In genomic region chr10:45502458-45502857, GRCh38 we compare ENCODE assay signal across 14 cellular contexts.
DNase-seq lines count a peak whose midpoint lies in the region; ATAC-seq, FAIRE-seq and TF ChIP-seq lines count a peak whose summit lies in the region.
"Had no signal": no experiment of that assay in that cellular context is flagged by ENCODE, and none has a peak within 500 bp of the region (broad histone marks: within the 10 kb centered on the region; RNA-seq: fewer than 3 reads in every experiment).

No MANE protein-coding gene starts in this region.

- H4K20me1 ChIP-seq in smooth muscle cell (ENCODE audit: low read depth): peaks cover 9% of the 10 kb centered on the region

- H3K4me1 ChIP-seq in foreskin keratinocyte (peaks cover 11% of the 10 kb centered on the region), smooth muscle cell (ENCODE audit: low read depth) (no peaks in the 10 kb centered on the region)
- H3K4me1 ChIP-seq: Caco-2 had no signal

- H3K4me3 ChIP-seq in bronchial epithelial cell (ENCODE audit: low read depth, low read length) (no peak overlapping the region), smooth muscle cell (no peak overlapping the region)
- H3K4me3 ChIP-seq: GM12878, GM23248 had no signal

- H3K36me3 ChIP-seq in bronchial epithelial cell (ENCODE audit: control insufficient read depth, insufficient read depth, low read length) (no peaks in the 10 kb centered on the region), smooth muscle cell (ENCODE audit: low read depth) (no peaks in the 10 kb centered on the region)

- H2AFZ ChIP-seq in smooth muscle cell (ENCODE audit: low read depth): no peak overlapping the region
- H2AFZ ChIP-seq: GM23248 had no signal

- H3K79me2 ChIP-seq in smooth muscle cell (ENCODE audit: low read depth): no peaks in the 10 kb centered on the region

- H3K9ac ChIP-seq in smooth muscle cell (ENCODE audit: low read depth): no peak overlapping the region
- H3K9ac ChIP-seq: GM23248 had no signal

- no peaks in the 10 kb centered on the region for H3K27me3 ChIP-seq in bronchial epithelial cell (ENCODE audit: control insufficient read depth, insufficient read depth, low read length)
- no peaks in the 10 kb centered on the region for H3K27me3 ChIP-seq in foreskin keratinocyte
- no peaks in the 10 kb centered on the region for H3K27me3 ChIP-seq in smooth muscle cell (ENCODE audit: low read depth)

- no peak for FAIRE-seq in bronchial epithelial cell (lab: Jason Lieb, UNC)
- FAIRE-seq: GM12878, GM18507, HTR-8/SVneo had no signal

- no peak overlapping the region for H3K4me2 ChIP-seq in smooth muscle cell

- H3F3A ChIP-seq in smooth muscle cell (ENCODE audit: low read depth): no peaks in the 10 kb centered on the region

- H3K27ac ChIP-seq in foreskin keratinocyte: no peak overlapping the region
- H3K27ac ChIP-seq in smooth muscle cell (ENCODE audit: low read depth): no peak overlapping the region
- H3K27ac ChIP-seq: GM23248 had no signal

- no peak for TF ChIP-seq CTCF in bronchial epithelial cell (IDR thresholded peaks at IDR 0.05; ENCODE audit: insufficient read depth, low read length, severe bottlenecking)
- no peak for TF ChIP-seq CTCF in foreskin keratinocyte (conservative IDR thresholded peaks at IDR 0.05)
- no peak for TF ChIP-seq CTCF in smooth muscle cell (IDR thresholded peaks at IDR 0.05; ENCODE audit: borderline replicate concordance, insufficient read depth, poor library complexity, severe bottlenecking)

- no peaks in the 10 kb centered on the region for H3K9me3 ChIP-seq in smooth muscle cell (replicated peaks; ENCODE audit: low read depth)
- H3K9me3 ChIP-seq: Caco-2 had no signal

- ATAC-seq in foreskin keratinocyte (peak; percentile 10), GM19463 (IDR thresholded peaks at IDR 0.05; ENCODE audit: unreplicated experiment) (no peak), HG02970 (IDR thresholded peaks at IDR 0.05; ENCODE audit: low FRiP score, unreplicated experiment) (no peak)
- ATAC-seq: CD8-positive, alpha-beta T cell; GM12878 had no signal

- DNase-seq in ELR (ENCODE audit: low read depth) (peak; percentile 31), bronchial epithelial cell (ENCODE audit: low read depth) (peak; percentile 78), foreskin keratinocyte (no peak), smooth muscle cell (lab: John Stamatoyannopoulos, UW; ENCODE audit: unreplicated experiment) (no peak), NCI-H510A (lab: John Stamatoyannopoulos, UW) (no peak)
- DNase-seq: Caco-2; CD8-positive, alpha-beta T cell; GM23248; H9 had no signal

Comparison
In these comparisons a context has a peak if more than half of its experiments do, and no peak if none do; other contexts are left out.
1. DNase-seq: peak in ELR (single experiment) and bronchial epithelial cell (single experiment); none in foreskin keratinocyte (0 of 2), smooth muscle cell (single experiment) and NCI-H510A (single experiment).